14 cellular contexts compared by ENCODE assay signal in the genomic region with DNA sequence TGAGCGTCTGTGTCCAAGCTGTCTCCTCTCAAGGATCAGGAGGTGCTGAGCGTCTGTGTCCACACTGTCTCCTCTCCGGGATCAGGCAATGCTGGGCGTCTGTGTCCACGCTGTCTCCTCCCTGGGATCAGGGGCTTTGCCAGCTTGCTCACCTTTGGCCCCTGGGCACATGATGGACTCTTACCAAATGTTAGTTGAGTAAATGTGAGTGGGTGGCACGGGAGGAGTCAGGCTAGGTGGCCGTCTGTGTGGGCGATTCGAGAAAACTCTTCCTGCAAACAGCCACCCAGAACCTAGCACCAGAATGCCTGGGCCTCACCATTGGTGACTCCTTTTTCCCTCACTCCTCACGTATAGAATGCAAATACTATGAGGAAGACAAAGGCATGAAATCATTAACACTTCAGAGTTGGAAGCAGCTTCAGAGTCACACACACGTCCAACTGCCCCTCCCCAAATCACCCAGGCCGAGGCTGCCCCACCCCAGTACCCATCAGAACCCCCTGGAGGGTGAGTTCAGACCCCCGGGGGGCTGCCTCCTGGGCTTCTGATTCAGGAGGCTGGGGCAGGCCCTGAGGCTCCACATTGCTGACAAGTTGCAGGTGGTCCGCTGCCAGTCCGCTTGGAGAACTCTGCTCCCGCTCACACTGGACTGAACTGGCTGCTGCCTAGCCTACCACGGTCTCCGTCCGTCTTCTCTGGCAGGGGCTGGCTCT.
A peak's percentile ranks its signal among the peaks of the same experiment; 100 is the strongest.
DNase-seq lines count a peak whose midpoint lies in the region; ATAC-seq and TF ChIP-seq lines count a peak whose summit lies in the region.
"Had no signal": no experiment of that assay in that cellular context is flagged by ENCODE, and none has a peak within 500 bp of the region (broad histone marks: within the 10 kb centered on the region; RNA-seq: fewer than 3 reads in every experiment).

No MANE protein-coding gene starts in this region.

- no peak overlapping the region for H3K4me3 ChIP-seq in naive thymus-derived CD4-positive, alpha-beta T cell (ENCODE audit: low read length)
- H3K4me3 ChIP-seq: mucosa of descending colon had no signal

- DNase-seq in T-helper 2 cell treated with Interferon-gamma antibody and Interleukin-4, amounts not matched to agents 5 μg/mL and 100 μg/mL, for 36 hours (ENCODE audit: low spot score) = peak; percentile 8
- no peak for DNase-seq in T-helper 2 cell
- peak; percentile 64 for DNase-seq in CD1c-positive myeloid dendritic cell (ENCODE audit: extremely low spot score)
- DNase-seq in activated naive CD8-positive, alpha-beta T cell treated with anti-CD3 and anti-CD28 coated beads for 36 hours = no peak
- DNase-seq in naive thymus-derived CD4-positive, alpha-beta T cell = no peak
- no peak for DNase-seq in progenitor cell of endocrine pancreas (ENCODE audit: low spot score, unreplicated experiment)
- DNase-seq: caudate nucleus, foreskin melanocyte, mucosa of descending colon, NCI-H1930, NCI-H748 treated with DMSO at 0.1 percent for 48 hours had no signal

- H3K27me3 ChIP-seq in naive thymus-derived CD4-positive, alpha-beta T cell (ENCODE audit: control insufficient read depth in 2 of 2, insufficient read depth in 2 of 2, low read length in 2 of 2) = no peaks in the 10 kb centered on the region

- H3K27me3 Mint-ChIP-seq in T-helper 2 cell treated with Interferon-gamma antibody and Interleukin-4, amounts not matched to agents 5 μg/mL and 100 μg/mL, for 36 hours (ENCODE audit: low read depth) = no peaks in the 10 kb centered on the region
- no peaks in the 10 kb centered on the region for H3K27me3 Mint-ChIP-seq in activated naive CD8-positive, alpha-beta T cell treated with anti-CD3 and anti-CD28 coated beads for 36 hours
- H3K27me3 Mint-ChIP-seq in naive thymus-derived CD4-positive, alpha-beta T cell = no peaks in the 10 kb centered on the region
- H3K27me3 Mint-ChIP-seq in progenitor cell of endocrine pancreas = peaks cover 26% of the 10 kb centered on the region
- H3K27me3 Mint-ChIP-seq: type B pancreatic cell had no signal

- H3K36me3 Mint-ChIP-seq in T-helper 2 cell treated with Interferon-gamma antibody and Interleukin-4, amounts not matched to agents 5 μg/mL and 100 μg/mL, for 36 hours (ENCODE audit: low read depth) = peaks cover 13% of the 10 kb centered on the region
- H3K36me3 Mint-ChIP-seq in activated naive CD8-positive, alpha-beta T cell treated with anti-CD3 and anti-CD28 coated beads for 36 hours = peaks cover 23% of the 10 kb centered on the region
- peaks cover 6 to 14% (median 11%) of the 10 kb centered on the region in 5 donors for H3K36me3 Mint-ChIP-seq in naive thymus-derived CD4-positive, alpha-beta T cell
- H3K36me3 Mint-ChIP-seq in progenitor cell of endocrine pancreas (ENCODE audit: insufficient read depth) = no peaks in the 10 kb centered on the region
- H3K36me3 Mint-ChIP-seq: type B pancreatic cell had no signal

- POLR2A ChIA-PET in naive thymus-derived CD4-positive, alpha-beta T cell (lab: Charles Lee) = no interaction called here

- H3K9me3 ChIP-seq in naive thymus-derived CD4-positive, alpha-beta T cell (ENCODE audit: control insufficient read depth in 2 of 3, low read length in 3 of 3) = no peaks in the 10 kb centered on the region
- H3K9me3 ChIP-seq: mucosa of descending colon had no signal

- no peaks in the 10 kb centered on the region for H3K36me3 ChIP-seq in naive thymus-derived CD4-positive, alpha-beta T cell (ENCODE audit: control insufficient read depth in 2 of 3, insufficient read depth in 3 of 3, low read length in 3 of 3)

- intact Hi-C loops in naive thymus-derived CD4-positive, alpha-beta T cell (cut with micrococcal nuclease) = loop anchor here in 1 of 2 donors (1.0 kb wide), 1 partner anchor 32 kb away; no protein-coding TSS in a partner anchor

- TF ChIP-seq CTCF in progenitor cell of endocrine pancreas (IDR thresholded peaks at IDR 0.05; ENCODE audit: unreplicated experiment) = no peak

- CTCF ChIA-PET in naive thymus-derived CD4-positive, alpha-beta T cell (lab: Charles Lee) = no interaction called here

- no peaks in the 10 kb centered on the region for H3K9me3 Mint-ChIP-seq in T-helper 2 cell treated with Interferon-gamma antibody and Interleukin-4, amounts not matched to agents 5 μg/mL and 100 μg/mL, for 36 hours
- H3K9me3 Mint-ChIP-seq in activated naive CD8-positive, alpha-beta T cell treated with anti-CD3 and anti-CD28 coated beads for 36 hours = peaks cover 1% of the 10 kb centered on the region
- H3K9me3 Mint-ChIP-seq in naive thymus-derived CD4-positive, alpha-beta T cell = peaks cover 0 to 2% (median 0%) of the 10 kb centered on the region in 11 donors
- H3K9me3 Mint-ChIP-seq in progenitor cell of endocrine pancreas (ENCODE audit: low read depth) = no peaks in the 10 kb centered on the region
- H3K9me3 Mint-ChIP-seq: type B pancreatic cell had no signal

- no peak for ATAC-seq in naive thymus-derived CD4-positive, alpha-beta T cell
- ATAC-seq in HG03108 (IDR thresholded peaks at IDR 0.05; ENCODE audit: unreplicated experiment) (no peak), HG02571 (IDR thresholded peaks at IDR 0.05; ENCODE audit: unreplicated experiment) (no peak)

- no peak overlapping the region for H3K4me3 Mint-ChIP-seq in T-helper 2 cell treated with Interferon-gamma antibody and Interleukin-4, amounts not matched to agents 5 μg/mL and 100 μg/mL, for 36 hours
- H3K4me3 Mint-ChIP-seq in activated naive CD8-positive, alpha-beta T cell treated with anti-CD3 and anti-CD28 coated beads for 36 hours = no peak overlapping the region
- peak overlapping the region in 8 of 10 donors; percentile 37 to 84 (median 74) for H3K4me3 Mint-ChIP-seq in naive thymus-derived CD4-positive, alpha-beta T cell
- no peak overlapping the region for H3K4me3 Mint-ChIP-seq in progenitor cell of endocrine pancreas (ENCODE audit: low read depth)
- H3K4me3 Mint-ChIP-seq: type B pancreatic cell had no signal

- H3K4me1 Mint-ChIP-seq in T-helper 2 cell treated with Interferon-gamma antibody and Interleukin-4, amounts not matched to agents 5 μg/mL and 100 μg/mL, for 36 hours (ENCODE audit: low read depth) = peaks cover 23% of the 10 kb centered on the region
- peaks cover 45% of the 10 kb centered on the region for H3K4me1 Mint-ChIP-seq in activated naive CD8-positive, alpha-beta T cell treated with anti-CD3 and anti-CD28 coated beads for 36 hours
- peaks cover 25 to 66% (median 42%) of the 10 kb centered on the region in 7 donors for H3K4me1 Mint-ChIP-seq in naive thymus-derived CD4-positive, alpha-beta T cell
- peaks cover 3% of the 10 kb centered on the region for H3K4me1 Mint-ChIP-seq in progenitor cell of endocrine pancreas (ENCODE audit: low read depth)

- peak overlapping the region; percentile 80 for H3K27ac ChIP-seq in naive thymus-derived CD4-positive, alpha-beta T cell (ENCODE audit: low read depth, low read length)

- peak overlapping the region; percentile 91 for H3K27ac Mint-ChIP-seq in T-helper 2 cell treated with Interferon-gamma antibody and Interleukin-4, amounts not matched to agents 5 μg/mL and 100 μg/mL, for 36 hours
- peak overlapping the region; percentile 71 for H3K27ac Mint-ChIP-seq in activated naive CD8-positive, alpha-beta T cell treated with anti-CD3 and anti-CD28 coated beads for 36 hours
- H3K27ac Mint-ChIP-seq in naive thymus-derived CD4-positive, alpha-beta T cell = peak overlapping the region; percentile 88 to 100 (median 98)
- no peak overlapping the region for H3K27ac Mint-ChIP-seq in progenitor cell of endocrine pancreas
- H3K27ac Mint-ChIP-seq: type B pancreatic cell had no signal

- peaks cover 22 to 31% of the 10 kb centered on the region in 2 donors for H3K4me1 ChIP-seq in naive thymus-derived CD4-positive, alpha-beta T cell (ENCODE audit: control insufficient read depth in 2 of 2, insufficient read depth in 2 of 2, low read length in 2 of 2)

Comparison
In these comparisons a context has a peak if more than half of its experiments do, and no peak if none do; other contexts are left out.
1. DNase-seq: peak in T-helper 2 cell treated with Interferon-gamma antibody and Interleukin-4, amounts not matched to agents 5 μg/mL and 100 μg/mL, for 36 hours (single experiment) and CD1c-positive myeloid dendritic cell (single experiment); none in T-helper 2 cell (0 of 5), activated naive CD8-positive, alpha-beta T cell treated with anti-CD3 and anti-CD28 coated beads for 36 hours (single experiment), naive thymus-derived CD4-positive, alpha-beta T cell (0 of 9) and progenitor cell of endocrine pancreas (single experiment).
2. H3K4me3 Mint-ChIP-seq: peak in naive thymus-derived CD4-positive, alpha-beta T cell (8 of 10); none in T-helper 2 cell treated with Interferon-gamma antibody and Interleukin-4, amounts not matched to agents 5 μg/mL and 100 μg/mL, for 36 hours (single experiment), activated naive CD8-positive, alpha-beta T cell treated with anti-CD3 and anti-CD28 coated beads for 36 hours (single experiment) and progenitor cell of endocrine pancreas (single experiment).